In genomic region chr6:160041608-160042007, GRCh38 we compare ENCODE assay signal across 8 cellular contexts.
DNase-seq lines count a peak whose midpoint lies in the region; TF ChIP-seq lines count a peak whose summit lies in the region.

No MANE protein-coding gene starts in this region.

- no peaks in the 10 kb centered on the region for H3K9me2 ChIP-seq in GM23248 (ENCODE audit: insufficient read depth)

- 51 to 58% methylated on average over 6 of the region's 6 CpGs for WGBS in GM23248 (ENCODE audit: low coverage in 1 of 2, low lambda C conversion rate in 2 of 2, missing lambda C conversion rate in 2 of 2), 2 experiments

- H3K79me2 ChIP-seq in GM23248 (ENCODE audit: insufficient read depth) = no peaks in the 10 kb centered on the region

- H3K9me3 ChIP-seq in GM23248 (ENCODE audit: low read depth) = no peaks in the 10 kb centered on the region
- no peaks in the 10 kb centered on the region for H3K9me3 ChIP-seq in effector memory CD4-positive, alpha-beta T cell (ENCODE audit: control insufficient read depth, low read length)

- H3K36me3 ChIP-seq in GM23248 (ENCODE audit: low read depth) = peaks cover 13% of the 10 kb centered on the region
- H3K36me3 ChIP-seq in effector memory CD4-positive, alpha-beta T cell (ENCODE audit: control insufficient read depth, insufficient read depth, low read length) = peaks cover 56% of the 10 kb centered on the region

- H4K20me1 ChIP-seq in GM23248 (ENCODE audit: insufficient read depth) = no peaks in the 10 kb centered on the region

- H2AFZ ChIP-seq in GM23248 = no peak overlapping the region

- POLR2A ChIA-PET in RWPE1 (lab: Yijun Ruan, JAX; ENCODE audit: low non-redundant PET) = no interaction called here

- peak overlapping the region; percentile 74 for H3K4me2 ChIP-seq in GM23248 (ENCODE audit: unreplicated experiment)

- H3K9ac ChIP-seq in GM23248 = no peak overlapping the region

- no peaks in the 10 kb centered on the region for H3K27me3 ChIP-seq in GM23248 (replicated peaks; ENCODE audit: insufficient read depth)
- no peaks in the 10 kb centered on the region for H3K27me3 ChIP-seq in effector memory CD4-positive, alpha-beta T cell (replicated peaks; ENCODE audit: control insufficient read depth, insufficient read depth, low read length, poor library complexity, severe bottlenecking)

- H3K4me3 ChIP-seq in GM23248 (no peak overlapping the region), foreskin fibroblast (ENCODE audit: low read depth in 1 of 2, low read length in 2 of 2) (no peak overlapping the region)
- no peak overlapping the region for H3K4me3 ChIP-seq in effector memory CD4-positive, alpha-beta T cell (ENCODE audit: insufficient read depth, low read depth, low read length, poor library complexity, severe bottlenecking)

- H3K27ac ChIP-seq in GM23248 (no peak overlapping the region), RWPE1 (peak overlapping the region; percentile 98)
- H3K27ac ChIP-seq in effector memory CD4-positive, alpha-beta T cell (ENCODE audit: insufficient read depth, low read length, poor library complexity, severe bottlenecking) = no peak overlapping the region

- TF ChIP-seq CTCF in RWPE1 (conservative IDR thresholded peaks at IDR 0.05; ENCODE audit: low read depth) (peak; percentile 62), foreskin fibroblast (IDR thresholded peaks at IDR 0.05; ENCODE audit: low read depth, low read length) (no peak)

- DNase-seq in GM23248 = peak; percentile 74
- peak; percentile 55 for DNase-seq in RWPE1 (ENCODE audit: low spot score)
- DNase-seq in foreskin fibroblast = peak; percentile 65 to 86
- peak; percentile 16 for DNase-seq in putamen (ENCODE audit: low spot score)
- DNase-seq in stimulated activated CD4-positive, alpha-beta T cell treated with anti-CD3 and anti-CD28 coated beads, Interleukin-4, amount 100 ng/mL, for 1 hour = no peak
- no peak for DNase-seq in activated effector memory CD4-positive, alpha-beta T cell treated with anti-CD3 and anti-CD28 coated beads, Interleukin-2, amount 50 U/mL, for 16 hours
- DNase-seq in effector memory CD4-positive, alpha-beta T cell = no peak
- no peak for DNase-seq in NAMALWA (ENCODE audit: low spot score)

- H3F3A ChIP-seq in GM23248 (ENCODE audit: insufficient read depth) = peaks cover 50% of the 10 kb centered on the region

- peaks cover 38% of the 10 kb centered on the region for H3K4me1 ChIP-seq in GM23248 (ENCODE audit: insufficient read depth)
- H3K4me1 ChIP-seq in effector memory CD4-positive, alpha-beta T cell (ENCODE audit: control insufficient read depth, insufficient read depth, low read length, poor library complexity, severe bottlenecking) = no peaks in the 10 kb centered on the region

- CTCF ChIA-PET in RWPE1 (lab: Yijun Ruan, JAX) = interaction anchor here (0.7 to 1.1 kb wide), 2 partner anchors 12 to 1546 kb away, joined by 3 to 4 read pairs; no protein-coding TSS in a partner anchor

- in situ Hi-C loops in GM23248 (cut with MboI) = no loop called here

Comparison
In these comparisons a context has a peak if more than half of its experiments do, and no peak if none do; other contexts are left out.
1. DNase-seq: peak in GM23248 (single experiment), RWPE1 (single experiment), foreskin fibroblast (2 of 2) and putamen (single experiment); none in stimulated activated CD4-positive, alpha-beta T cell treated with anti-CD3 and anti-CD28 coated beads, Interleukin-4, amount 100 ng/mL, for 1 hour (single experiment), activated effector memory CD4-positive, alpha-beta T cell treated with anti-CD3 and anti-CD28 coated beads, Interleukin-2, amount 50 U/mL, for 16 hours (single experiment), effector memory CD4-positive, alpha-beta T cell (0 of 3) and NAMALWA (single experiment).